In genomic region chr3:128311441-128311844, GRCh38 we compare ENCODE assay signal across 24 cellular contexts.
DNase-seq lines count a peak whose midpoint lies in the region; ATAC-seq and TF ChIP-seq lines count a peak whose summit lies in the region.
"Had no signal": no experiment of that assay in that cellular context is flagged by ENCODE, and none has a peak within 500 bp of the region (broad histone marks: within the 10 kb centered on the region; RNA-seq: fewer than 3 reads in every experiment).

No MANE protein-coding gene starts in this region.

- no peaks in the 10 kb centered on the region for H3K27me3 ChIP-seq in heart left ventricle
- H3K27me3 ChIP-seq: breast epithelium, tibial nerve had no signal

- H3K36me3 ChIP-seq in heart left ventricle: no peaks in the 10 kb centered on the region
- H3K36me3 ChIP-seq: breast epithelium had no signal

- H3K4me1 Mint-ChIP-seq in activated CD4-positive, alpha-beta T cell treated with anti-CD3 and anti-CD28 coated beads, Interleukin-2, amount 10 ng/mL, durations not matched to agents 7 days and 5 days: peaks cover 19% of the 10 kb centered on the region
- H3K4me1 Mint-ChIP-seq: B cell had no signal

- TF ChIP-seq POLR2A in heart left ventricle (IDR thresholded peaks at IDR 0.05): no peak

- intact Hi-C loops in heart left ventricle (cut with DNase I): loop anchor here in 3 of 10 donors (5.0 to 10.0 kb wide), 2 partner anchors 56 to 137 kb away; no protein-coding TSS in a partner anchor

- peaks cover 0 to 52% (median 8%) of the 10 kb centered on the region in 12 donors for H3K4me1 ChIP-seq in heart left ventricle
- H3K4me1 ChIP-seq: breast epithelium, parathyroid adenoma had no signal

- CTCF ChIA-PET in activated CD4-positive, alpha-beta T cell treated with anti-CD3 and anti-CD28 coated beads, Interleukin-2, amount 10 ng/mL, durations not matched to agents 7 days and 5 days (lab: Charles Lee): interaction anchor here (0.6 to 1.2 kb wide), 2 partner anchors 11 to 177 kb away, joined by 3 to 4 read pairs; no protein-coding TSS in a partner anchor

- no peaks in the 10 kb centered on the region for H3K9me3 ChIP-seq in heart left ventricle
- H3K9me3 ChIP-seq: breast epithelium, Caco-2, tibial nerve had no signal

- WGBS in heart left ventricle, 4 donors: 36 to 67% (median 55%) methylated on average over 4 to 5 of the region's 5 CpGs

- peaks cover 5% of the 10 kb centered on the region for H3K36me3 Mint-ChIP-seq in activated CD4-positive, alpha-beta T cell treated with anti-CD3 and anti-CD28 coated beads, Interleukin-2, amount 10 ng/mL, durations not matched to agents 7 days and 5 days (ENCODE audit: low read depth)

- ATAC-seq in heart left ventricle (peak; percentile 73 to 84 (median 82)), GM21529 (IDR thresholded peaks at IDR 0.05; ENCODE audit: unreplicated experiment) (no peak)
- ATAC-seq: activated CD4-positive, CD25-positive, alpha-beta regulatory T cell treated with anti-CD3 and anti-CD28 coated beads, Interleukin-2, amount 50 U/mL, for 24 hours; stimulated activated naive CD8-positive, alpha-beta T cell treated with anti-CD3 and anti-CD28 coated beads, Interleukin-15, Interleukin-2, amounts not matched to agents 100 U/mL and 50 U/mL, for 24 hours had no signal

- peak; percentile 2 for DNase-seq in activated CD4-positive, alpha-beta T cell treated with anti-CD3 and anti-CD28 coated beads, Interleukin-2, amount 10 ng/mL, durations not matched to agents 7 days and 5 days
- DNase-seq in activated CD4-positive, alpha-beta T cell treated with anti-CD3 and anti-CD28 coated beads, Interleukin-2, amount 50 U/mL, for 4 hours: no peak
- DNase-seq in heart left ventricle (peak in 4 of 5 donors; percentile 73 to 81 (median 76)), mucosa of gallbladder (ENCODE audit: low spot score) (peak; percentile 9), dermis blood vessel endothelial cell (no peak), T1000 (lab: John Stamatoyannopoulos, UW) (no peak)
- DNase-seq in stimulated activated CD4-positive, alpha-beta T cell treated with anti-CD3 and anti-CD28 coated beads, Interleukin-12 subunit alpha, Interleukin-12 subunit beta, amount 100 ng/mL, for 4 hours: no peak
- DNase-seq: 8988T; Caco-2; HCEC 1CT; Karpas-422; naive B cell; NCI-H2107; NCI-H524; RPMI8226; stimulated activated CD4-positive, alpha-beta T cell treated with anti-CD3 and anti-CD28 coated beads, Interleukin-1b, Interleukin-23, amount 100 ng/mL, for 48 hours; stimulated activated naive CD8-positive, alpha-beta T cell treated with anti-CD3 and anti-CD28 coated beads, Interleukin-15, Interleukin-2, amounts not matched to agents 100 U/mL and 50 U/mL, for 24 hours had no signal

- no peaks in the 10 kb centered on the region for H3K27me3 Mint-ChIP-seq in activated CD4-positive, alpha-beta T cell treated with anti-CD3 and anti-CD28 coated beads, Interleukin-2, amount 10 ng/mL, durations not matched to agents 7 days and 5 days
- H3K27me3 Mint-ChIP-seq: B cell; dendritic cell treated with granulocyte-macrophage colony-stimulating factor and Interleukin-4, amounts not matched to agents 40 ng/mL and 50 ng/mL, for 4 days; naive B cell had no signal

- POLR2A ChIA-PET in activated CD4-positive, alpha-beta T cell treated with anti-CD3 and anti-CD28 coated beads, Interleukin-2, amount 10 ng/mL, durations not matched to agents 7 days and 5 days (lab: Charles Lee): no interaction called here

- no peak overlapping the region for H3K27ac Mint-ChIP-seq in activated CD4-positive, alpha-beta T cell treated with anti-CD3 and anti-CD28 coated beads, Interleukin-2, amount 10 ng/mL, durations not matched to agents 7 days and 5 days
- H3K27ac Mint-ChIP-seq: B cell; dendritic cell treated with granulocyte-macrophage colony-stimulating factor and Interleukin-4, amounts not matched to agents 40 ng/mL and 50 ng/mL, for 4 days; naive B cell had no signal

- no peak overlapping the region for H3K4me3 Mint-ChIP-seq in activated CD4-positive, alpha-beta T cell treated with anti-CD3 and anti-CD28 coated beads, Interleukin-2, amount 10 ng/mL, durations not matched to agents 7 days and 5 days
- H3K4me3 Mint-ChIP-seq: B cell; dendritic cell treated with granulocyte-macrophage colony-stimulating factor and Interleukin-4, amounts not matched to agents 40 ng/mL and 50 ng/mL, for 4 days; naive B cell had no signal

- TF ChIP-seq CTCF in heart left ventricle (IDR thresholded peaks at IDR 0.05): no peak

- H3K9me3 Mint-ChIP-seq in activated CD4-positive, alpha-beta T cell treated with anti-CD3 and anti-CD28 coated beads, Interleukin-2, amount 10 ng/mL, durations not matched to agents 7 days and 5 days: no peaks in the 10 kb centered on the region
- H3K9me3 Mint-ChIP-seq: dendritic cell treated with granulocyte-macrophage colony-stimulating factor and Interleukin-4, amounts not matched to agents 40 ng/mL and 50 ng/mL, for 4 days; naive B cell had no signal

- H3K27ac ChIP-seq in heart left ventricle: peak overlapping the region in 7 of 12 donors; percentile 3 to 68 (median 41)
- H3K27ac ChIP-seq: breast epithelium, parathyroid adenoma, tibial nerve had no signal

- H3K4me3 ChIP-seq in heart left ventricle: no peak overlapping the region
- H3K4me3 ChIP-seq: breast epithelium, tibial nerve had no signal

Comparison
In these comparisons a context has a peak if more than half of its experiments do, and no peak if none do; other contexts are left out.
1. DNase-seq: peak in activated CD4-positive, alpha-beta T cell treated with anti-CD3 and anti-CD28 coated beads, Interleukin-2, amount 10 ng/mL, durations not matched to agents 7 days and 5 days (single experiment), heart left ventricle (4 of 5) and mucosa of gallbladder (single experiment); none in activated CD4-positive, alpha-beta T cell treated with anti-CD3 and anti-CD28 coated beads, Interleukin-2, amount 50 U/mL, for 4 hours (0 of 2), stimulated activated CD4-positive, alpha-beta T cell treated with anti-CD3 and anti-CD28 coated beads, Interleukin-12 subunit alpha, Interleukin-12 subunit beta, amount 100 ng/mL, for 4 hours (single experiment), dermis blood vessel endothelial cell (single experiment) and T1000 (single experiment).